8 cellular contexts compared by ENCODE assay signal in the genomic region with DNA sequence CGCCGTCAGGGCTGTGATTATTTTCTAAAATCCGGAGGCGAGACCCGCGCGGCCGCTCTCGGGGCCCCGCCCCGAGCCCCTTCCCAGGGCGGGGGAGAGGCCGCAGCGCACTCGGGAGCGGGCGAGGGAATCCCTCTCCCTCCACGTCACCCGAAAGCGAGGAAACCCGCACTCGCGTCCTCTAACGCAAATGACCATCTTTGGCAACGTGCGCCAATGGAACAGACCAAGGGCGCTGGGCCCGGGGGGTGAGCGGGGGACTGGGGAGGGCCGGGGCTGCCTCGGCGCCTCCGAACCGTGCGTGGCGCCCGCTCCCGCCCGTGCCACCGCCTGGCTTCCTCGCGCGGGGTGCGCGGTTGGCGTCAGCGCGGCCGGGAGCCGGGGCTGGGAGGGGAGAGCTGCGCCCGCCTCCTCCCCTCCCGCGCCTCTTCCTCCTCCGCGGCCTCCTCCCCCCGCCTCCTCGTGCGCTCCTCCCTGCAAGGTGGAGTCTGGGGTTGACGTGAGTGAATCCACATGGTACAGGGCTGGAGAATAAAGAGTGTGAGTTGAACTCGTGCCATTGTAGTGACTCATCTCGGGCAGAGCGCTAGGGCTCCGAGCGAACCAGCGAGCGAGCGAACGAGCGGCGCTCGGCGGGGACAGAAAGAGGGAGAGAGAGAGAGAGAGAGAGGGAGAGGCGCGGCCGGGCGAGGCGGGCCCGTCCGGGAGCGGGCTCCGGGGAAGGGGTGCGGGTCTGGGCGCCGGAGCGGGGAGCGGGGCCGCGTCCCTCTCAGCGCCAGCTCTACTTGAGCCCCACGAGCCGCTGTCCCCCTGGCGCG. TPM values are rescaled to one million over a fixed set of nuclear protein-coding genes. Genes with fewer than 3 reads are reported as not detected.
A peak's percentile ranks its signal among the peaks of the same experiment; 100 is the strongest.
DNase-seq lines count a peak whose midpoint lies in the region; ATAC-seq lines count a peak whose summit lies in the region.

A gene (plus strand): TSS at position 562 of the 818 bp plus-strand sequence. CDS start 863 bp downstream, outside the sequence.

- H3K4me3 ChIP-seq in CD8-positive, alpha-beta memory T cell (ENCODE audit: low read length) = peak within 1 kb of the TSS; percentile 75

- H3K9me3 Mint-ChIP-seq in CD8-positive, alpha-beta memory T cell = peaks cover 0 to 3% (median 2%) of the 10 kb centered on the region in 5 donors

- H3K4me1 ChIP-seq in CD8-positive, alpha-beta memory T cell (ENCODE audit: insufficient read depth, low read length) = peaks cover 30% of the 10 kb centered on the region

- H3K27ac Mint-ChIP-seq in CD8-positive, alpha-beta memory T cell = peak within 1 kb of the TSS; percentile 97 to 100 (median 98)

- peaks cover 0 to 17% (median 0%) of the 10 kb centered on the region in 3 donors for H3K36me3 Mint-ChIP-seq in CD8-positive, alpha-beta memory T cell

- no peaks in the 10 kb centered on the region for H3K27me3 ChIP-seq in CD8-positive, alpha-beta memory T cell (ENCODE audit: insufficient read depth, low read length, poor library complexity, severe bottlenecking)

- peaks cover 21 to 28% (median 28%) of the 10 kb centered on the region in 3 donors for H3K4me1 Mint-ChIP-seq in CD8-positive, alpha-beta memory T cell

- H3K27me3 Mint-ChIP-seq in CD8-positive, alpha-beta memory T cell = peaks cover 0 to 6% of the 10 kb centered on the region in 2 donors

- CTCF ChIA-PET in CD8-positive, alpha-beta memory T cell (lab: Charles Lee) = interaction anchor here (0.9 to 1.6 kb wide), 9 partner anchors 9 to 222 kb away, joined by 3 to 8 read pairs (median 4); no protein-coding TSS in a partner anchor

- H3K4me3 Mint-ChIP-seq in CD8-positive, alpha-beta memory T cell = peak within 1 kb of the TSS in 5 of 7 donors; percentile 78 to 96 (median 92)

- H3K27ac ChIP-seq in CD8-positive, alpha-beta memory T cell (ENCODE audit: low read depth, low read length) = peak within 1 kb of the TSS; percentile 89

- no peaks in the 10 kb centered on the region for H3K36me3 ChIP-seq in CD8-positive, alpha-beta memory T cell (ENCODE audit: insufficient read depth, low read length)

- peak; percentile 76 for ATAC-seq in GM19468 (IDR thresholded peaks at IDR 0.05; ENCODE audit: extremely low read depth, unreplicated experiment)

- DNase-seq in CD8-positive, alpha-beta memory T cell = peak; percentile 90 to 98 (median 95)
- DNase-seq in HS-5 (ENCODE audit: low read depth) (peak; percentile 99), NK-92 (lab: John Stamatoyannopoulos, UW; ENCODE audit: unreplicated experiment) (peak; percentile 52), medulla oblongata (ENCODE audit: extremely low spot score) (peak; percentile 98)
- DNase-seq in activated CD8-positive, alpha-beta memory T cell treated with anti-CD3 and anti-CD28 coated beads for 24 hours = peak; percentile 93
- peak; percentile 85 for DNase-seq in effector CD8-positive, alpha-beta T cell (lab: John Stamatoyannopoulos, UW)
- DNase-seq in stimulated activated CD8-positive, alpha-beta memory T cell treated with anti-CD3 and anti-CD28 coated beads, Interleukin-12 subunit alpha, Interleukin-12 subunit beta, amount 100 ng/mL, for 1 hour (ENCODE audit: low read depth) = peak; percentile 87

- POLR2A ChIA-PET in CD8-positive, alpha-beta memory T cell (lab: Charles Lee) = interaction anchor here (0.9 to 3.1 kb wide), 8 partner anchors 10 to 620 kb away, joined by 3 to 21 read pairs (median 4); no protein-coding TSS in a partner anchor

- no peaks in the 10 kb centered on the region for H3K9me3 ChIP-seq in CD8-positive, alpha-beta memory T cell (ENCODE audit: low read length)

RNA-seq across cellular contexts. Expression of the gene that starts here (rescaled TPM):
- 10 to 100 TPM; 46.2 to 47.3 TPM for total RNA-seq in CD8-positive, alpha-beta memory T cell
- polyA plus RNA-seq in CD8-positive, alpha-beta memory T cell = 14.1 TPM

Comparison
In these comparisons a context has a peak if more than half of its experiments do, and no peak if none do; other contexts are left out.
1. Peak in every context shown above with its lines: DNase-seq, ATAC-seq, H3K4me3 ChIP-seq and H3K27ac ChIP-seq.